In the genomic region with DNA sequence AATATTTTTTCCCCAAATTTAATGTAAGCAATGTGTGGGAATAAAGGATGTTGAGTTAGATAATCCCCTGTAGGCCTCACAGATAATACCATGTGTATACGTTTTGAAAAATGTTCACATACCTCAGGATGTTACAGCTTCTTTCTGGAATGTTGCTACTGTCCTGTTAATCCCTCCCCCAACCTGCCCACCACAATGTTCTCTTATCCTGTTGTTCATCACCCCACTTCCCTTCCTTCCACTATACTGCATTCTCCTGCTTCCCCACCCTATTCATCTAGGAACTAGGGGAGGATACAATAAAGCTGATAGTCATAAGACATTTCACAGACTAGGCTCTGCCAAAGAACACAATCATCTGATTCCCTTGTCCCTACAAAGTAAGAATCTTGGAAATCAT, we compare ENCODE assay signal across 13 cellular contexts.
DNase-seq lines count a peak whose midpoint lies in the region; ATAC-seq, FAIRE-seq and TF ChIP-seq lines count a peak whose summit lies in the region.
"Had no signal": no experiment of that assay in that cellular context is flagged by ENCODE, and none has a peak within 500 bp of the region (broad histone marks: within the 10 kb centered on the region; RNA-seq: fewer than 3 reads in every experiment).

No MANE protein-coding gene starts in this region.

- FAIRE-seq in kidney (lab: Jason Lieb, UNC), result no peak

- H4K20me1 ChIP-seq in osteoblast (ENCODE audit: insufficient read depth, low read length), result peaks cover 10% of the 10 kb centered on the region

- H2AFZ ChIP-seq in osteoblast (ENCODE audit: low read length), result no peak overlapping the region

- H3K79me2 ChIP-seq in osteoblast (ENCODE audit: insufficient read depth, low read length), result peaks cover 65% of the 10 kb centered on the region

- no peaks in the 10 kb centered on the region for H3K36me3 ChIP-seq in osteoblast (ENCODE audit: insufficient read depth, low read length)
- no peaks in the 10 kb centered on the region for H3K36me3 ChIP-seq in kidney (ENCODE audit: control insufficient read depth in 1 of 2, insufficient read depth in 2 of 2, low read length in 2 of 2)

- no peaks in the 10 kb centered on the region for H3K9me3 ChIP-seq in osteoblast (ENCODE audit: low read depth, low read length)
- H3K9me3 ChIP-seq in kidney (ENCODE audit: control insufficient read depth in 1 of 2, low read length in 2 of 2), result no peaks in the 10 kb centered on the region

- no peak overlapping the region for H3K9ac ChIP-seq in kidney (ENCODE audit: low read length in 2 of 2)

- no peak overlapping the region for H3K4me3 ChIP-seq in osteoblast (ENCODE audit: insufficient read depth, low read length)
- H3K4me3 ChIP-seq in kidney (ENCODE audit: low read length in 2 of 2), result no peak overlapping the region

- H3K4me2 ChIP-seq in osteoblast (ENCODE audit: insufficient read depth, low read length), result peak overlapping the region; percentile 35

- no peak for TF ChIP-seq CTCF in osteoblast (IDR thresholded peaks at IDR 0.05; ENCODE audit: extremely low read depth, low read depth, low read length)
- no peak for TF ChIP-seq CTCF in kidney (IDR thresholded peaks at IDR 0.05; ENCODE audit: borderline replicate concordance, extremely low read depth, insufficient read depth)

- ATAC-seq in GM21737 (IDR thresholded peaks at IDR 0.05; ENCODE audit: unreplicated experiment), result no peak

- H3K4me1 ChIP-seq in osteoblast (ENCODE audit: insufficient read depth, low read length) (peaks cover 64% of the 10 kb centered on the region), kidney (ENCODE audit: control insufficient read depth in 1 of 2, insufficient read depth in 1 of 2, low read depth in 1 of 2, low read length in 2 of 2) (no peaks in the 10 kb centered on the region)

- H3K27me3 ChIP-seq in osteoblast (ENCODE audit: insufficient read depth, low read length), result no peaks in the 10 kb centered on the region

- intact Hi-C loops in kidney (cut with DNase I), result no loop called here

- H3K27ac ChIP-seq in osteoblast (ENCODE audit: low read depth, low read length) (peak overlapping the region; percentile 79), kidney (ENCODE audit: low read depth in 2 of 2, low read length in 2 of 2) (no peak overlapping the region)

- DNase-seq in ELR (ENCODE audit: low read depth), result peak; percentile 98
- DNase-seq in RKO (ENCODE audit: low spot score), result peak; percentile 25
- DNase-seq in epidermal melanocyte (ENCODE audit: insufficient read length, low spot score), result peak; percentile 44
- DNase-seq in osteoblast (ENCODE audit: insufficient read length, low spot score, missing footprints), result peak; percentile 87
- DNase-seq in NCI-H2081 treated with DMSO at 0.1 percent for 48 hours (lab: John Stamatoyannopoulos, UW), result no peak
- no peak for DNase-seq in mesenteric fat pad (ENCODE audit: low spot score)
- DNase-seq in kidney, result no peak
- DNase-seq: activated CD4-positive, alpha-beta T cell treated with anti-CD3 and anti-CD28 coated beads, Interleukin-2, amount 10 ng/mL, durations not matched to agents 7 days and 5 days; activated naive CD8-positive, alpha-beta T cell treated with anti-CD3 and anti-CD28 coated beads for 36 hours; DMS153; NCI-H2029 treated with DMSO at 0.1 percent for 48 hours; SHP77 had no signal

Comparison
In these comparisons a context has a peak if more than half of its experiments do, and no peak if none do; other contexts are left out.
1. DNase-seq: peak in ELR (single experiment), RKO (single experiment), epidermal melanocyte (single experiment) and osteoblast (single experiment); none in NCI-H2081 treated with DMSO at 0.1 percent for 48 hours (single experiment), mesenteric fat pad (single experiment) and kidney (single experiment).